In the genomic region with DNA sequence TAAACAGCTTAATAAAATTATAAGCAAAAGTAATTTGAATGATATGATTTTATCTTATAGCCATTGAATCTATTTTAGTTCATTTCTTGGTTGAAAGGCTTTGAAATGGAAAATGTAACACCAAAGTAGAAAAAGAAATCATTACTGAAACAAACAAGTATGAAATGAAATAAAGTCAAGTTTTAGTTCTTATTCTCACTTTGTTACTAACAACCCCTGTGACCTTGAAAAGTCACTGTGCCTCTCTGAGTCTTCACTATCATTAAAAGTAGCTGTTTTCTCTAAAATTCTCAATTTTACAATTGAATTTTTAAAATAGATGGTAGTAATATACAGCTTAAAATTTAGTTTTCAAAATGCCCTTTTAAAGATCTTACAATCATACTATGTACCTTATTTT, we compare ENCODE assay signal across 23 cellular contexts. TPM values are rescaled to one million over a fixed set of nuclear protein-coding genes. Genes with fewer than 3 reads are reported as not detected.
"Had no signal": no experiment of that assay in that cellular context is flagged by ENCODE, and none has a peak within 500 bp of the region (broad histone marks: within the 10 kb centered on the region; RNA-seq: fewer than 3 reads in every experiment).

No MANE protein-coding gene starts in this region.

- DNase-seq: activated CD4-positive, alpha-beta T cell treated with anti-CD3 and anti-CD28 coated beads, Interleukin-2, amount 50 U/mL, for 1 hour; activated CD4-positive, CD25-positive, alpha-beta regulatory T cell treated with anti-CD3 and anti-CD28 coated beads, Interleukin-2, amount 50 U/mL, for 72 hours; activated CD8-positive, alpha-beta memory T cell treated with anti-CD3 and anti-CD28 coated beads, Interleukin-2, amount 50 U/mL, for 4 hours; activated effector memory CD4-positive, alpha-beta T cell treated with Interleukin-2 at 50 U/mL for 16 hours; activated naive CD4-positive, alpha-beta T cell treated with anti-CD3 and anti-CD28 coated beads, Interleukin-2, amount 10 ng/mL, durations not matched to agents 7 days and 5 days; activated naive CD8-positive, alpha-beta T cell treated with anti-CD3 and anti-CD28 coated beads, Interleukin-2, amount 50 U/mL, for 24 hours; activated T-cell treated with anti-CD3 and anti-CD28 coated beads, Interleukin-2, amount 50 U/mL, for 48 hours; anterior cingulate cortex; central memory CD4-positive, alpha-beta T cell; endodermal cell; foreskin melanocyte; left lung; nucleus accumbens; sigmoid colon; spleen; stimulated activated CD4-positive, alpha-beta T cell treated with anti-CD3 and anti-CD28 coated beads, Interleukin-4, amount 100 ng/mL, for 4 hours; upper lobe of right lung had no signal

- H3K9me3 ChIP-seq: left lung, sigmoid colon, spleen, upper lobe of right lung had no signal

- H3K4me3 ChIP-seq: left lung, sigmoid colon, spleen, upper lobe of right lung had no signal

- ATAC-seq: activated naive CD8-positive, alpha-beta T cell treated with anti-CD3 and anti-CD28 coated beads, Interleukin-2, amount 50 U/mL, for 24 hours; left lung; stimulated activated memory B cell treated with anti-CD40 and anti-IgM and Interleukin-4, amounts not matched to agents 10 μg/mL and 1 μg/mL and 100 μg/mL, for 72 hours; upper lobe of right lung had no signal

- H3K4me1 ChIP-seq: sigmoid colon, upper lobe of right lung had no signal

- H3K27me3 ChIP-seq: left lung, sigmoid colon, spleen, upper lobe of right lung had no signal

- H3K27ac ChIP-seq: epithelial cell of prostate, left lung, sigmoid colon, spleen, upper lobe of right lung, VCaP had no signal

RNA-seq across cellular contexts. Expression of gene SLC17A8, which starts 32.4 kb away (rescaled TPM):
- total RNA-seq: fibroblast of lung, kidney epithelial cell, lung microvascular endothelial cell, sigmoid colon had no signal
- polyA plus RNA-seq: fibroblast of lung had no signal
